8 cellular contexts compared by ENCODE assay signal in the genomic region with DNA sequence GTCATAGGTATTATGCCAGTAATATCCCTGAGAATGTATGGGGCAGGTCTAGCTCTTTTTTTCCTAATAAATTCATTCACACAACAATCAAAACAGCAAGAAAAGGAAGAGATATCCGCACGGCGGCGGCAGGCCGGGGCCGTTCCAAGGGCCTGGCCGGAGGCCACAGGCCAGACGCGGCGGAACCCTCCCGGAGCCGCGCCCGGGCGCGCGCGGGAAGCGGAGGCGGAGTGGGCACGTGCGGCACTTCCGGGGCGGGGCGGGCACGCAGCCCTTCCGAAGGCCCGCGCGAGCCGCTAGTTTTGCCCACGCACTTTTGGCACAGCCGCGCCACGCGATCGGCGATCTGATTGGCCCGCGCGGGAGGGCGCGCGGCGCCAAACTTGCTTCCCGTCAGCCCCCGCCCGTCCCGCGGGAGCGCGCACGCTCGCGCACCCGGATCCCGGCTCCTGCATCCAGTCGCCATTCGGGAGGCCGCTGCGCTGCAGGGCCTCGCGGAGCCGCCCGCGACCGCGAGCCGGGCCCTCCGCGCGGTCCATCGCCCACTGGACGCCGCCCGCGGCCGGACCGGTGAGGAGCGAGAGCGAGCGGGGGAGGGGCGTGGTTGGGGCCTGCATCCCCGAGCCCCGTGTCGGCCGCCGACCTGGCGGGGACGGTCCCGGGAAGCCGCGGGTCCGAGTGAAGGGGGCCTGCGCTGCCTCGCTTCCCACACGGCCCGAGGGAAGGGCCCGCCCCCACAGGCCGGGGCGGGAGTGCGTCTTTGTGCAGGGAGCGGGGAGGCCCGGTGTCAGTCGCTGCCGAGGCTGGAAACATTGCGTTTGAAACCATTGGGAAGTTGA. TPM values are rescaled to one million over a fixed set of nuclear protein-coding genes. Genes with fewer than 3 reads are reported as not detected.
DNase-seq lines count a peak whose midpoint lies in the region; ATAC-seq and TF ChIP-seq lines count a peak whose summit lies in the region.

A gene with protein sequence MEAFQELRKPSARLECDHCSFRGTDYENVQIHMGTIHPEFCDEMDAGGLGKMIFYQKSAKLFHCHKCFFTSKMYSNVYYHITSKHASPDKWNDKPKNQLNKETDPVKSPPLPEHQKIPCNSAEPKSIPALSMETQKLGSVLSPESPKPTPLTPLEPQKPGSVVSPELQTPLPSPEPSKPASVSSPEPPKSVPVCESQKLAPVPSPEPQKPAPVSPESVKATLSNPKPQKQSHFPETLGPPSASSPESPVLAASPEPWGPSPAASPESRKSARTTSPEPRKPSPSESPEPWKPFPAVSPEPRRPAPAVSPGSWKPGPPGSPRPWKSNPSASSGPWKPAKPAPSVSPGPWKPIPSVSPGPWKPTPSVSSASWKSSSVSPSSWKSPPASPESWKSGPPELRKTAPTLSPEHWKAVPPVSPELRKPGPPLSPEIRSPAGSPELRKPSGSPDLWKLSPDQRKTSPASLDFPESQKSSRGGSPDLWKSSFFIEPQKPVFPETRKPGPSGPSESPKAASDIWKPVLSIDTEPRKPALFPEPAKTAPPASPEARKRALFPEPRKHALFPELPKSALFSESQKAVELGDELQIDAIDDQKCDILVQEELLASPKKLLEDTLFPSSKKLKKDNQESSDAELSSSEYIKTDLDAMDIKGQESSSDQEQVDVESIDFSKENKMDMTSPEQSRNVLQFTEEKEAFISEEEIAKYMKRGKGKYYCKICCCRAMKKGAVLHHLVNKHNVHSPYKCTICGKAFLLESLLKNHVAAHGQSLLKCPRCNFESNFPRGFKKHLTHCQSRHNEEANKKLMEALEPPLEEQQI (plus strand): TSS at position 430 of the 839 bp plus-strand sequence. CDS start 9,340 bp downstream, outside the sequence.

- CTCF ChIA-PET in PC-3 (lab: Charles Lee): interaction anchor here (0.7 kb wide), 1 partner anchor 723 kb away, joined by 3 read pairs; no protein-coding TSS in a partner anchor

- H3K4me3 ChIP-seq in PC-3 (ENCODE audit: low read length): peak within 1 kb of the TSS; percentile 94
- H3K4me3 ChIP-seq in mucosa of descending colon: peak within 1 kb of the TSS; percentile 84

- peaks cover 32 to 44% (median 36%) of the 10 kb centered on the region in 3 donors for H3K4me1 Mint-ChIP-seq in IgD-negative memory B cell

- intact Hi-C loops in PC-3 (cut with micrococcal nuclease): loop anchor here (2.0 kb wide), 1 partner anchor 31 kb away; no protein-coding TSS in a partner anchor
- intact Hi-C loops in mucosa of descending colon (cut with DNase I, micrococcal nuclease): no loop called here

- H3K36me3 Mint-ChIP-seq in IgD-negative memory B cell: peaks cover 3% of the 10 kb centered on the region

- H3K9me3 ChIP-seq in PC-3 (ENCODE audit: low read length): no peaks in the 10 kb centered on the region
- H3K9me3 ChIP-seq in mucosa of descending colon: no peaks in the 10 kb centered on the region

- no peaks in the 10 kb centered on the region for H3K9me3 Mint-ChIP-seq in IgD-negative memory B cell

- peak; percentile 78 for ATAC-seq in GM21576 (IDR thresholded peaks at IDR 0.05; ENCODE audit: unreplicated experiment)
- ATAC-seq in PC-3: peak; percentile 82
- ATAC-seq in mucosa of descending colon: peak; percentile 96

- peak within 1 kb of the TSS; percentile 76 for H2AFZ ChIP-seq in PC-3 (ENCODE audit: low read length)

- BruUV-seq in PC-3 (replicated peaks; lab: Mats Ljungman, UMichigan): no TSS peak

- H4K20me1 ChIP-seq in PC-3 (ENCODE audit: low read length): peaks cover 12% of the 10 kb centered on the region; the same call in 1 of the 2 replicates

- H3K27me3 ChIP-seq in PC-3 (ENCODE audit: low read length): no peaks in the 10 kb centered on the region

- POLR2A ChIA-PET in PC-3 (lab: Charles Lee; ENCODE audit: unreplicated experiment): no interaction called here

- peak within 1 kb of the TSS; percentile 26 for H3K27ac ChIP-seq in PC-3 (ENCODE audit: low read length)
- peak within 1 kb of the TSS; percentile 91 for H3K27ac ChIP-seq in epithelial cell of prostate

- peak within 1 kb of the TSS; percentile 93 to 96 (median 95) for H3K27ac Mint-ChIP-seq in IgD-negative memory B cell

- H3K4me1 ChIP-seq in PC-3 (ENCODE audit: insufficient read depth, low read length) (peaks cover 31% of the 10 kb centered on the region), mucosa of descending colon (ENCODE audit: low read depth) (peaks cover 18% of the 10 kb centered on the region)

- no peaks in the 10 kb centered on the region for H3F3A ChIP-seq in PC-3 (ENCODE audit: low read length, unreplicated experiment)

- no peaks in the 10 kb centered on the region for H3K9me2 ChIP-seq in PC-3 (replicated peaks; ENCODE audit: low read length)

- TF ChIP-seq CTCF in PC-3 (conservative IDR thresholded peaks at IDR 0.05; ENCODE audit: low read depth, low read length): no peak
- no peak for TF ChIP-seq CTCF in mucosa of descending colon (IDR thresholded peaks at IDR 0.05)

- H3K79me2 ChIP-seq in PC-3 (ENCODE audit: low read length): peaks cover 51% of the 10 kb centered on the region

- H3K4me2 ChIP-seq in PC-3 (ENCODE audit: low read length): peak within 1 kb of the TSS; percentile 98

- DNase-seq in DMS153 (lab: John Stamatoyannopoulos, UW) (peak; percentile 89), PC-3 (peak; percentile 93), activated T-cell treated with anti-CD3 and anti-CD28 coated beads for 48 hours (ENCODE audit: low read depth) (peak; percentile 97), epithelial cell of prostate (ENCODE audit: low read depth, low spot score) (peak; percentile 51), mucosa of descending colon (peak; percentile 97 to 98 (median 97))
- DNase-seq in stimulated activated CD8-positive, alpha-beta memory T cell treated with anti-CD3 and anti-CD28 coated beads, Interleukin-4, amount 100 ng/mL, for 1 hour (ENCODE audit: low read depth in 2 of 2, low spot score in 1 of 2): peak; percentile 62 to 75

- H3K27me3 Mint-ChIP-seq in IgD-negative memory B cell: no peaks in the 10 kb centered on the region

- peak within 1 kb of the TSS; percentile 78 for H3K9ac ChIP-seq in PC-3 (ENCODE audit: low read length)

- H3K36me3 ChIP-seq in PC-3 (ENCODE audit: low read depth, low read length): no peaks in the 10 kb centered on the region
- no peaks in the 10 kb centered on the region for H3K36me3 ChIP-seq in mucosa of descending colon (ENCODE audit: low read depth)

- peak within 1 kb of the TSS; percentile 82 to 97 (median 94) for H3K4me3 Mint-ChIP-seq in IgD-negative memory B cell

RNA-seq across cellular contexts. Expression of the gene that starts here (rescaled TPM):
- polyA plus RNA-seq in IgD-negative memory B cell: 14.6 TPM
- total RNA-seq in PC-3 (2014; rRNA removed) (8.3 and 10.6 TPM in 2 replicates), mucosa of descending colon (10 to 100 TPM; 16.1 to 17.8 (median 16.7) TPM)

Comparison
In these comparisons a context has a peak if more than half of its experiments do, and no peak if none do; other contexts are left out.
1. Peak in every context shown above with its lines: DNase-seq, ATAC-seq, H3K4me3 ChIP-seq and H3K27ac ChIP-seq.